Comparison of ENCODE assay signal across 9 cellular contexts in genomic region chrX:2828404-2829065, GRCh38. TPM values are rescaled to one million over a fixed set of nuclear protein-coding genes. Genes with fewer than 3 reads are reported as not detected.
A peak's percentile ranks its signal among the peaks of the same experiment; 100 is the strongest.
DNase-seq lines count a peak whose midpoint lies in the region; ATAC-seq and TF ChIP-seq lines count a peak whose summit lies in the region.
"Had no signal": no experiment of that assay in that cellular context is flagged by ENCODE, and none has a peak within 500 bp of the region (broad histone marks: within the 10 kb centered on the region; RNA-seq: fewer than 3 reads in every experiment).

TSS of gene GYG2 (plus strand) at chrX:2828930. CDS start at chrX:2830189, 1,259 bp downstream.

- H3K27me3 Mint-ChIP-seq in natural killer cell (ENCODE audit: low read depth in 2 of 2): peaks cover 6 to 25% of the 10 kb centered on the region in 2 donors

- 24% methylated on average over 20 of the region's 63 CpGs for WGBS in esophagus muscularis mucosa

- H3K27ac Mint-ChIP-seq in natural killer cell: no peak within 1 kb of the TSS

- TF ChIP-seq CTCF in AG09309 (IDR thresholded peaks at IDR 0.05; ENCODE audit: control insufficient read depth, insufficient read depth, low read depth, low read length, missing control alignments): no peak
- TF ChIP-seq CTCF in esophagus muscularis mucosa (IDR thresholded peaks at IDR 0.05): no peak
- TF ChIP-seq CTCF in natural killer cell (IDR thresholded peaks at IDR 0.05): no peak

- TF ChIP-seq EP300 in esophagus muscularis mucosa (IDR thresholded peaks at IDR 0.05): no peak

- no peak for TF ChIP-seq POLR2A in esophagus muscularis mucosa (IDR thresholded peaks at IDR 0.05; ENCODE audit: low read depth)

- DNase-seq in AG09309 (ENCODE audit: low read depth) (no peak), NCI-H82 (lab: John Stamatoyannopoulos, UW) (peak; percentile 69), esophagus muscularis mucosa (ENCODE audit: extremely low spot score) (no peak), natural killer cell (no peak), RPMI8226 (no peak), DMS79 treated with DMSO at 0.1 percent for 48 hours (lab: John Stamatoyannopoulos, UW) (no peak)
- DNase-seq: activated naive CD4-positive, alpha-beta T cell treated with Interleukin-2 at 50 U/mL for 16 hours had no signal

- peaks cover 0 to 27% (median 6%) of the 10 kb centered on the region in 4 donors for H3K27me3 ChIP-seq in esophagus muscularis mucosa

- H3K36me3 ChIP-seq in esophagus muscularis mucosa: no peaks in the 10 kb centered on the region

- no peaks in the 10 kb centered on the region for H3K4me1 Mint-ChIP-seq in natural killer cell

- ATAC-seq in natural killer cell (peak in 1 of 3 donors; percentile 32), HG02970 (IDR thresholded peaks at IDR 0.05; ENCODE audit: low FRiP score, unreplicated experiment) (no peak), GM18517 (IDR thresholded peaks at IDR 0.05; ENCODE audit: unreplicated experiment) (no peak)

- intact Hi-C loops in esophagus muscularis mucosa (cut with DNase I): no loop called here
- intact Hi-C loops in natural killer cell (cut with micrococcal nuclease): no loop called here

- peak within 1 kb of the TSS; percentile 37 for H3K4me3 ChIP-seq in AG09309 (ENCODE audit: control insufficient read depth, low read depth, low read length)
- H3K4me3 ChIP-seq in esophagus muscularis mucosa: peak within 1 kb of the TSS; percentile 49 to 61 (median 51)

- H3K4me1 ChIP-seq in esophagus muscularis mucosa: peaks cover 0 to 18% (median 14%) of the 10 kb centered on the region in 4 donors

- H3K4me3 Mint-ChIP-seq in natural killer cell: peak within 1 kb of the TSS; percentile 4

- no peak within 1 kb of the TSS for H3K27ac ChIP-seq in esophagus muscularis mucosa (replicated peaks in 1 of 4)

- H3K9me3 ChIP-seq in esophagus muscularis mucosa: no peaks in the 10 kb centered on the region

- H3K9me3 Mint-ChIP-seq in natural killer cell: no peaks in the 10 kb centered on the region

- no peaks in the 10 kb centered on the region for H3K36me3 Mint-ChIP-seq in natural killer cell

RNA-seq across cellular contexts. Expression of gene GYG2, which starts in this region (rescaled TPM):
- total RNA-seq in esophagus muscularis mucosa: 10 to 100 TPM in 2 of 4 donors, 1 to 10 TPM in 2; 4.6 to 18.1 (median 8.6) TPM
- not detected for total RNA-seq in natural killer cell

Comparison
In these comparisons a context has a peak if more than half of its experiments do, and no peak if none do; other contexts are left out.
1. RNA of gene GYG2 (total RNA-seq): 4.6 to 18.1 TPM in esophagus muscularis mucosa; not detected in natural killer cell; every median in the first group is over 4 times any median in the second.